Comparison of ENCODE assay signal across 17 cellular contexts in the genomic region with DNA sequence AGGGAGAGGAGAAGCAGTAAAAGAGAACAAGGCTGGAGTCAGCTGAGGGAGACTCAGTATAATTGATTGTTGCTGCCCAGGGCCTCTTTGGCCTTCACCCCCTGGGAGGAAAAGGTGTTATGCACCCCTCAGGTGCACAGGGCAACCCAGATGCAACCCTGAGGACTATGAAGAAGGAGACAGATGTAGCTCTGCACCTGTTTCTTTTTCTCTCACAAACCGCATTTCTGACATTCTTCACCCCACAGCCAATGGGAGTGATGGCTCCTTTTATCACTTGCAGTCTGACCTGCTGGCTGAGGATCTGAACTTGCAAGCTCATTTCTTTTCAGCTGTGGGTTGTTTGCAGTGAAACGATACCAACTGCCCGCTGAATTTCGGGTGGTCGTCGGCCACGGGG.
"Had no signal": no experiment of that assay in that cellular context is flagged by ENCODE, and none has a peak within 500 bp of the region (broad histone marks: within the 10 kb centered on the region; RNA-seq: fewer than 3 reads in every experiment).

No MANE protein-coding gene starts in this region.

- H3K4me1 ChIP-seq: gastroesophageal sphincter, prostate gland, tibial nerve, uterus had no signal

- H3K9me3 ChIP-seq: gastroesophageal sphincter, prostate gland, tibial nerve, uterus had no signal

- H3K36me3 ChIP-seq: gastroesophageal sphincter, prostate gland, tibial nerve, uterus had no signal

- H3K27me3 ChIP-seq: dorsolateral prefrontal cortex, gastroesophageal sphincter, tibial nerve, uterus had no signal

- H3K4me3 ChIP-seq: dorsolateral prefrontal cortex, gastroesophageal sphincter, prostate gland, tibial nerve, uterus had no signal

- DNase-seq: activated CD4-positive, alpha-beta T cell treated with anti-CD3 and anti-CD28 coated beads, Interleukin-2, amount 50 U/mL, for 4 hours; activated CD4-positive, CD25-positive, alpha-beta regulatory T cell treated with anti-CD3 and anti-CD28 coated beads, Interleukin-2, amount 50 U/mL, for 72 hours; activated naive CD4-positive, alpha-beta T cell treated with anti-CD3 and anti-CD28 coated beads, Interleukin-2, amount 10 ng/mL, durations not matched to agents 7 days and 5 days; activated T-cell treated with anti-CD3 and anti-CD28 coated beads for 4 hours; dorsolateral prefrontal cortex; kidney glomerular epithelial cell; right cardiac atrium; small intestine; stimulated activated CD4-positive, alpha-beta T cell treated with anti-CD3 and anti-CD28 coated beads, Interleukin-4, amount 100 ng/mL, for 24 hours; stimulated activated naive CD4-positive, alpha-beta T cell; T-helper 9 cell; uterus had no signal

- ATAC-seq: activated T-helper 17 cell treated with anti-CD3 and anti-CD28 coated beads, Interleukin-2, amount 50 U/mL, for 72 hours; gastroesophageal sphincter; natural killer cell treated with Interleukin-12 subunit alpha and Interleukin-12 subunit beta and Interleukin-15 and Interleukin-18, amount 100 ng/mL, for 72 hours; right cardiac atrium had no signal

- H3K27ac ChIP-seq: dorsolateral prefrontal cortex, gastroesophageal sphincter, prostate gland, tibial nerve, uterus had no signal
